ENCODE assay signal across 9 cellular contexts in the genomic region with DNA sequence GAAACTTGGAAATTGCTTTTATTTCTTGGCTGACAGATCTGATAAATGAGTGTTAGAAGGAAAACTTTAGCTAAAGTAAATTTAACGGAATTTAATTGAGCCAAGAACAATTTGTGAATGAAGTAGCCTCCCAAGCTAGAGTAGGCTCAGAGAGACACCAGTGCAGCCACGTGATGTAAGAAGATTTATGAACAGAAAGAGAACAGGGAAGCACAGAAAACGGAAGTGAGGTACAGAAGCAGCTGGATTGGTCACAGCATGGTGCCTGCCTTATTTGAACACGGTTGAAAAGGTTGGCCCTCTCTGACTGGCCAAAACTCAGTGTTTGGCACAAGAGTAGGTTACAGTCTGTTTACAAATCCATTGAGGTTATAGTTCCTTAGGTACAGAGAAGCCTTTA. TPM values are rescaled to one million over a fixed set of nuclear protein-coding genes. Genes with fewer than 3 reads are reported as not detected.
DNase-seq lines count a peak whose midpoint lies in the region; ATAC-seq, FAIRE-seq and TF ChIP-seq lines count a peak whose summit lies in the region.
"Had no signal": no experiment of that assay in that cellular context is flagged by ENCODE, and none has a peak within 500 bp of the region (broad histone marks: within the 10 kb centered on the region; RNA-seq: fewer than 3 reads in every experiment).

No MANE protein-coding gene starts in this region.

- ATAC-seq in mucosa of descending colon, result peak; percentile 43

- H3K9me3 ChIP-seq in mucosa of descending colon, result peaks cover 5% of the 10 kb centered on the region
- H3K9me3 ChIP-seq: MG63 had no signal

- DNase-seq in GM18507 (ENCODE audit: extremely low spot score, insufficient read length, low read depth), result no peak
- DNase-seq in HL-60 (ENCODE audit: low read depth in 1 of 2, low spot score in 1 of 2), result peak; percentile 83 to 85
- peak; percentile 55 for DNase-seq in SKM-1 (lab: John Stamatoyannopoulos, UW; ENCODE audit: unreplicated experiment)
- no peak for DNase-seq in mucosa of descending colon
- no peak for DNase-seq in NK-92 (lab: John Stamatoyannopoulos, UW; ENCODE audit: unreplicated experiment)
- DNase-seq in NCI-H524 (lab: John Stamatoyannopoulos, UW), result no peak
- DNase-seq in NCI-H2227 (lab: John Stamatoyannopoulos, UW; ENCODE audit: unreplicated experiment), result no peak
- DNase-seq in stimulated activated CD4-positive, alpha-beta T cell treated with anti-CD3 and anti-CD28 coated beads, Interleukin-4, amount 100 ng/mL, for 4 hours, result no peak
- DNase-seq: MG63 had no signal

- FAIRE-seq in GM18507 (lab: Jason Lieb, UNC), result peak; percentile 65

- intact Hi-C loops in mucosa of descending colon (cut with DNase I, micrococcal nuclease), result no loop called here

- H3K27me3 ChIP-seq in HL-60 (ENCODE audit: insufficient read depth, poor library complexity, severe bottlenecking), result no peaks in the 10 kb centered on the region
- H3K27me3 ChIP-seq: MG63 had no signal

- H3K27ac ChIP-seq in HL-60 (replicated peaks), result peak overlapping the region; percentile 67

- H3K36me3 ChIP-seq in mucosa of descending colon (ENCODE audit: low read depth), result no peaks in the 10 kb centered on the region
- H3K36me3 ChIP-seq: MG63 had no signal

- H3K4me1 ChIP-seq in mucosa of descending colon (ENCODE audit: low read depth), result no peaks in the 10 kb centered on the region

- no peak for TF ChIP-seq CTCF in HL-60 (IDR thresholded peaks at IDR 0.05; ENCODE audit: insufficient read depth, low read length)
- TF ChIP-seq CTCF in mucosa of descending colon (IDR thresholded peaks at IDR 0.05), result no peak

- H3K4me3 ChIP-seq in HL-60 (replicated peaks; ENCODE audit: insufficient read depth, low read length) (no peak overlapping the region), mucosa of descending colon (no peak overlapping the region)
- H3K4me3 ChIP-seq: MG63 had no signal

RNA-seq across cellular contexts. Expression of a gene that starts 29.5 kb away (rescaled TPM):
- 100 to 1,000 TPM in 1 of 3 donors, 10 to 100 TPM in 2; 77.1 to 133 (median 97.6) TPM for total RNA-seq in mucosa of descending colon

Comparison
In these comparisons a context has a peak if more than half of its experiments do, and no peak if none do; other contexts are left out.
1. DNase-seq: peak in HL-60 (2 of 2) and SKM-1 (single experiment); none in GM18507 (single experiment), mucosa of descending colon (0 of 3), NK-92 (single experiment), NCI-H524 (0 of 2), NCI-H2227 (single experiment) and stimulated activated CD4-positive, alpha-beta T cell treated with anti-CD3 and anti-CD28 coated beads, Interleukin-4, amount 100 ng/mL, for 4 hours (0 of 2).